Comparison of ENCODE assay signal across 12 cellular contexts in genomic region chr4:7266525-7267292, GRCh38.
A peak's percentile ranks its signal among the peaks of the same experiment; 100 is the strongest.
DNase-seq lines count a peak whose midpoint lies in the region; ATAC-seq lines count a peak whose summit lies in the region.
"Had no signal": no experiment of that assay in that cellular context is flagged by ENCODE, and none has a peak within 500 bp of the region (broad histone marks: within the 10 kb centered on the region; RNA-seq: fewer than 3 reads in every experiment).

No MANE protein-coding gene starts in this region.

- DNase-seq in ACHN: peak; percentile 7
- peak; percentile 27 for DNase-seq in HS-27A (ENCODE audit: low read depth)
- peak; percentile 27 for DNase-seq in amniotic stem cell (lab: John Stamatoyannopoulos, UW)
- peak; percentile 60 for DNase-seq in iPS-NIHi11 (ENCODE audit: low spot score)
- DNase-seq in COR-L47 (lab: John Stamatoyannopoulos, UW): no peak
- no peak for DNase-seq in T-cell
- no peak for DNase-seq in activated CD4-positive, alpha-beta T cell treated with anti-CD3 and anti-CD28 coated beads, Interleukin-2, amount 50 U/mL, for 4 hours
- DNase-seq: activated B cell treated with CpG ODN at 0.5 μM for 24 hours; CD4-positive, CD25-positive, alpha-beta regulatory T cell; erythroblast; midbrain had no signal

- POLR2A ChIA-PET in T-cell (lab: Charles Lee): no interaction called here

- H3K27me3 Mint-ChIP-seq in T-cell: peaks cover 0 to 7% of the 10 kb centered on the region in 2 donors
- H3K27me3 Mint-ChIP-seq: activated B cell treated with CpG ODN at 0.5 μM for 24 hours; CD4-positive, CD25-positive, alpha-beta regulatory T cell had no signal

- no peaks in the 10 kb centered on the region for H3K9me3 Mint-ChIP-seq in T-cell
- H3K9me3 Mint-ChIP-seq: activated B cell treated with CpG ODN at 0.5 μM for 24 hours; CD4-positive, CD25-positive, alpha-beta regulatory T cell had no signal

- no peak for ATAC-seq in T-cell (replicated peaks in 1 of 4)
- no peak for ATAC-seq in GM21423 (IDR thresholded peaks at IDR 0.05; ENCODE audit: unreplicated experiment)

- CTCF ChIA-PET in T-cell (lab: Charles Lee): no interaction called here

- no peak overlapping the region for H3K27ac Mint-ChIP-seq in T-cell
- H3K27ac Mint-ChIP-seq: activated B cell treated with CpG ODN at 0.5 μM for 24 hours had no signal

- no peaks in the 10 kb centered on the region for H3K4me1 Mint-ChIP-seq in T-cell
- H3K4me1 Mint-ChIP-seq: activated B cell treated with CpG ODN at 0.5 μM for 24 hours; CD4-positive, CD25-positive, alpha-beta regulatory T cell had no signal

- in situ Hi-C loops in ACHN (cut with HindIII; ENCODE audit: low pct_ligation_motif_present, low pct_unique_long_range_greater_than_20kb, low sequenced_read_pairs): no loop called here

- no peak overlapping the region for H3K4me3 Mint-ChIP-seq in T-cell
- H3K4me3 Mint-ChIP-seq: activated B cell treated with CpG ODN at 0.5 μM for 24 hours; CD4-positive, CD25-positive, alpha-beta regulatory T cell had no signal

- no peaks in the 10 kb centered on the region for H3K36me3 Mint-ChIP-seq in T-cell
- H3K36me3 Mint-ChIP-seq: CD4-positive, CD25-positive, alpha-beta regulatory T cell had no signal

Comparison
In these comparisons a context has a peak if more than half of its experiments do, and no peak if none do; other contexts are left out.
1. DNase-seq: peak in ACHN (single experiment), HS-27A (single experiment), amniotic stem cell (single experiment) and iPS-NIHi11 (single experiment); none in COR-L47 (single experiment), T-cell (0 of 34) and activated CD4-positive, alpha-beta T cell treated with anti-CD3 and anti-CD28 coated beads, Interleukin-2, amount 50 U/mL, for 4 hours (0 of 2).